8 cellular contexts compared by ENCODE assay signal in genomic region chr20:56628873-56629463, GRCh38. TPM values are rescaled to one million over a fixed set of nuclear protein-coding genes. Genes with fewer than 3 reads are reported as not detected.
A peak's percentile ranks its signal among the peaks of the same experiment; 100 is the strongest.
DNase-seq lines count a peak whose midpoint lies in the region; ATAC-seq lines count a peak whose summit lies in the region.

TFAP2C (plus strand) TSS chr20:56629306; CDS start chr20:56629545, 239 bp downstream.

- peaks cover 100% of the 10 kb centered on the region for H3K27me3 Mint-ChIP-seq in activated naive CD4-positive, alpha-beta T cell treated with anti-CD3 and anti-CD28 coated beads, Interleukin-2, amount 10 ng/mL, durations not matched to agents 7 days and 5 days
- peaks cover 74% of the 10 kb centered on the region for H3K27me3 Mint-ChIP-seq in stimulated activated naive CD8-positive, alpha-beta T cell treated with anti-CD3 and anti-CD28 coated beads, Interleukin-15, Interleukin-2, amounts not matched to agents 100 ng/mL and 50 ng/mL, for 24 hours

- H3K4me1 Mint-ChIP-seq in activated naive CD4-positive, alpha-beta T cell treated with anti-CD3 and anti-CD28 coated beads, Interleukin-2, amount 10 ng/mL, durations not matched to agents 7 days and 5 days, result peaks cover 20% of the 10 kb centered on the region
- H3K4me1 Mint-ChIP-seq in stimulated activated naive CD8-positive, alpha-beta T cell treated with anti-CD3 and anti-CD28 coated beads, Interleukin-15, Interleukin-2, amounts not matched to agents 100 ng/mL and 50 ng/mL, for 24 hours (ENCODE audit: low read depth), result peaks cover 10% of the 10 kb centered on the region

- peak within 1 kb of the TSS; percentile 47 for H3K4me3 Mint-ChIP-seq in activated naive CD4-positive, alpha-beta T cell treated with anti-CD3 and anti-CD28 coated beads, Interleukin-2, amount 10 ng/mL, durations not matched to agents 7 days and 5 days
- peak within 1 kb of the TSS; percentile 59 for H3K4me3 Mint-ChIP-seq in stimulated activated naive CD8-positive, alpha-beta T cell treated with anti-CD3 and anti-CD28 coated beads, Interleukin-15, Interleukin-2, amounts not matched to agents 100 ng/mL and 50 ng/mL, for 24 hours

- no peak for ATAC-seq in HG03095 (IDR thresholded peaks at IDR 0.05; ENCODE audit: unreplicated experiment)

- no peak within 1 kb of the TSS for H3K27ac Mint-ChIP-seq in activated naive CD4-positive, alpha-beta T cell treated with anti-CD3 and anti-CD28 coated beads, Interleukin-2, amount 10 ng/mL, durations not matched to agents 7 days and 5 days
- H3K27ac Mint-ChIP-seq in stimulated activated naive CD8-positive, alpha-beta T cell treated with anti-CD3 and anti-CD28 coated beads, Interleukin-15, Interleukin-2, amounts not matched to agents 100 ng/mL and 50 ng/mL, for 24 hours, result no peak within 1 kb of the TSS

- no peaks in the 10 kb centered on the region for H3K9me3 Mint-ChIP-seq in activated naive CD4-positive, alpha-beta T cell treated with anti-CD3 and anti-CD28 coated beads, Interleukin-2, amount 10 ng/mL, durations not matched to agents 7 days and 5 days
- H3K9me3 Mint-ChIP-seq in stimulated activated naive CD8-positive, alpha-beta T cell treated with anti-CD3 and anti-CD28 coated beads, Interleukin-15, Interleukin-2, amounts not matched to agents 100 ng/mL and 50 ng/mL, for 24 hours, result no peaks in the 10 kb centered on the region

- H3K36me3 Mint-ChIP-seq in activated naive CD4-positive, alpha-beta T cell treated with anti-CD3 and anti-CD28 coated beads, Interleukin-2, amount 10 ng/mL, durations not matched to agents 7 days and 5 days, result no peaks in the 10 kb centered on the region
- H3K36me3 Mint-ChIP-seq in stimulated activated naive CD8-positive, alpha-beta T cell treated with anti-CD3 and anti-CD28 coated beads, Interleukin-15, Interleukin-2, amounts not matched to agents 100 ng/mL and 50 ng/mL, for 24 hours (ENCODE audit: low read depth), result no peaks in the 10 kb centered on the region

- peak; percentile 42 for DNase-seq in activated naive CD4-positive, alpha-beta T cell treated with anti-CD3 and anti-CD28 coated beads, Interleukin-2, amount 10 ng/mL, durations not matched to agents 7 days and 5 days
- no peak for DNase-seq in activated naive CD4-positive, alpha-beta T cell (lab: John Stamatoyannopoulos, UW)
- DNase-seq in NOMO-1 treated with dmso at 0.1 percent for 144 hours (lab: John Stamatoyannopoulos, UW; ENCODE audit: unreplicated experiment) (peak; percentile 53), cerebellum (ENCODE audit: low spot score) (peak; percentile 12), left kidney (ENCODE audit: low read depth, low spot score) (peak; percentile 86), occipital lobe (lab: John Stamatoyannopoulos, UW) (no peak)

- CTCF ChIA-PET in activated naive CD4-positive, alpha-beta T cell treated with anti-CD3 and anti-CD28 coated beads, Interleukin-2, amount 10 ng/mL, durations not matched to agents 7 days and 5 days (lab: Charles Lee), result interaction anchor here (0.6 kb wide), 1 partner anchor 276 kb away, joined by 3 read pairs; no protein-coding TSS in a partner anchor

RNA-seq across cellular contexts. Expression of gene TFAP2C, which starts in this region (rescaled TPM):
- not detected for total RNA-seq in cerebellum
- total RNA-seq in occipital lobe, result 5.9 TPM

Comparison
In these comparisons a context has a peak if more than half of its experiments do, and no peak if none do; other contexts are left out.
1. DNase-seq: peak in activated naive CD4-positive, alpha-beta T cell treated with anti-CD3 and anti-CD28 coated beads, Interleukin-2, amount 10 ng/mL, durations not matched to agents 7 days and 5 days (single experiment), NOMO-1 treated with dmso at 0.1 percent for 144 hours (single experiment) and left kidney (single experiment); none in activated naive CD4-positive, alpha-beta T cell (0 of 4) and occipital lobe (single experiment).
2. Peak in DNase-seq in cerebellum; RNA of the gene not detected or under 1 TPM.